Comparison of ENCODE assay signal across 20 cellular contexts in genomic region chr1:168786476-168787330, GRCh38. TPM values are rescaled to one million over a fixed set of nuclear protein-coding genes. Genes with fewer than 3 reads are reported as not detected.
DNase-seq lines count a peak whose midpoint lies in the region; ATAC-seq and TF ChIP-seq lines count a peak whose summit lies in the region.
"Had no signal": no experiment of that assay in that cellular context is flagged by ENCODE, and none has a peak within 500 bp of the region (broad histone marks: within the 10 kb centered on the region; RNA-seq: fewer than 3 reads in every experiment).

No MANE protein-coding gene starts in this region.

- H3K4me1 ChIP-seq in PC-9 (replicated peaks; ENCODE audit: insufficient read depth) = no peaks in the 10 kb centered on the region
- H3K4me1 ChIP-seq: BLaER1, tibial artery had no signal

- intact Hi-C loops in PC-9 (cut with micrococcal nuclease; ENCODE audit: unreplicated experiment) = no loop called here
- intact Hi-C loops in posterior vena cava (cut with DNase I) = no loop called here

- POLR2A ChIA-PET in PC-9 (lab: Charles Lee; ENCODE audit: unreplicated experiment) = interaction anchor here (0.7 kb wide), 1 partner anchor 323 kb away, joined by 8 read pairs; no protein-coding TSS in a partner anchor

- no peak overlapping the region for H3K4me2 ChIP-seq in PC-9
- H3K4me2 ChIP-seq: BLaER1 had no signal

- H3K27ac ChIP-seq in PC-9 = no peak overlapping the region
- H3K27ac ChIP-seq: 22Rv1, BLaER1, cardiac muscle cell, GM23248, tibial artery had no signal

- no peaks in the 10 kb centered on the region for H4K20me1 ChIP-seq in PC-9 (ENCODE audit: insufficient read depth)
- H4K20me1 ChIP-seq: BLaER1 had no signal

- H3K27ac Mint-ChIP-seq in stimulated activated memory B cell treated with anti-CD40 and anti-IgM and Interleukin-4, amounts not matched to agents 10 μg/mL and 1 μg/mL and 100 μg/mL, for 72 hours = no peak overlapping the region
- H3K27ac Mint-ChIP-seq: activated CD8-positive, alpha-beta T cell treated with anti-CD3 and anti-CD28 coated beads, Interleukin-2, amount 10 ng/mL, durations not matched to agents 7 days and 5 days; stimulated activated naive B cell treated with anti-CD40 and anti-IgM and Interleukin-4, amounts not matched to agents 10 μg/mL and 1 μg/mL and 100 μg/mL, for 72 hours; T-helper 17 cell had no signal

- BruUV-seq in PC-9 (replicated peaks; lab: Mats Ljungman, UMichigan) = no TSS peak

- no peaks in the 10 kb centered on the region for H3K79me2 ChIP-seq in PC-9 (ENCODE audit: low read depth)

- TF ChIP-seq CTCF in PC-9 (conservative IDR thresholded peaks at IDR 0.05) = no peak

- 0 out of 2 replicates have a peak overlapping the region, but pooled peaks have one; percentile 19 for H2AFZ ChIP-seq in PC-9
- H2AFZ ChIP-seq: GM23248 had no signal

- no peaks in the 10 kb centered on the region for H3F3A ChIP-seq in PC-9 (ENCODE audit: insufficient read depth, low read depth)

- no peak for ATAC-seq in HG03039 (IDR thresholded peaks at IDR 0.05; ENCODE audit: unreplicated experiment)
- ATAC-seq in stimulated activated memory B cell treated with anti-CD40 and anti-IgM and Interleukin-4, amounts not matched to agents 10 μg/mL and 1 μg/mL and 100 μg/mL, for 72 hours = no peak
- ATAC-seq: activated CD8-positive, alpha-beta T cell treated with anti-CD3 and anti-CD28 coated beads, Interleukin-2, amount 10 ng/mL, durations not matched to agents 7 days and 5 days; left cardiac atrium; stimulated activated naive B cell treated with anti-CD40 and anti-IgM and Interleukin-4, amounts not matched to agents 10 μg/mL and 1 μg/mL and 100 μg/mL, for 72 hours; T-helper 17 cell had no signal

- no peak overlapping the region for H3K4me3 Mint-ChIP-seq in stimulated activated memory B cell treated with anti-CD40 and anti-IgM and Interleukin-4, amounts not matched to agents 10 μg/mL and 1 μg/mL and 100 μg/mL, for 72 hours
- H3K4me3 Mint-ChIP-seq: activated CD8-positive, alpha-beta T cell treated with anti-CD3 and anti-CD28 coated beads, Interleukin-2, amount 10 ng/mL, durations not matched to agents 7 days and 5 days; stimulated activated naive B cell treated with anti-CD40 and anti-IgM and Interleukin-4, amounts not matched to agents 10 μg/mL and 1 μg/mL and 100 μg/mL, for 72 hours; T-helper 17 cell had no signal

- no peaks in the 10 kb centered on the region for H3K36me3 ChIP-seq in PC-9 (ENCODE audit: low read depth)
- H3K36me3 ChIP-seq: BLaER1, cardiac muscle cell, tibial artery had no signal

- peaks cover 20% of the 10 kb centered on the region for H3K27me3 Mint-ChIP-seq in stimulated activated memory B cell treated with anti-CD40 and anti-IgM and Interleukin-4, amounts not matched to agents 10 μg/mL and 1 μg/mL and 100 μg/mL, for 72 hours

- CTCF ChIA-PET in PC-9 (lab: Charles Lee) = no interaction called here

- H3K36me3 Mint-ChIP-seq in stimulated activated memory B cell treated with anti-CD40 and anti-IgM and Interleukin-4, amounts not matched to agents 10 μg/mL and 1 μg/mL and 100 μg/mL, for 72 hours = no peaks in the 10 kb centered on the region
- H3K36me3 Mint-ChIP-seq: stimulated activated naive B cell treated with anti-CD40 and anti-IgM and Interleukin-4, amounts not matched to agents 10 μg/mL and 1 μg/mL and 100 μg/mL, for 72 hours had no signal

- no peaks in the 10 kb centered on the region; the same call in 1 of the 2 replicates for H3K9me2 ChIP-seq in PC-9 (ENCODE audit: insufficient read depth)

- no peaks in the 10 kb centered on the region for H3K9me3 ChIP-seq in PC-9 (ENCODE audit: insufficient read depth, low read depth)
- H3K9me3 ChIP-seq: BLaER1, tibial artery had no signal

- peaks cover 11% of the 10 kb centered on the region for H3K9me3 Mint-ChIP-seq in stimulated activated memory B cell treated with anti-CD40 and anti-IgM and Interleukin-4, amounts not matched to agents 10 μg/mL and 1 μg/mL and 100 μg/mL, for 72 hours
- H3K9me3 Mint-ChIP-seq: stimulated activated naive B cell treated with anti-CD40 and anti-IgM and Interleukin-4, amounts not matched to agents 10 μg/mL and 1 μg/mL and 100 μg/mL, for 72 hours had no signal

- H3K27me3 ChIP-seq in PC-9 (ENCODE audit: insufficient read depth, low read depth) = no peaks in the 10 kb centered on the region
- H3K27me3 ChIP-seq: BLaER1, cardiac muscle cell, tibial artery had no signal

- DNase-seq in DMS 273 (lab: John Stamatoyannopoulos, UW; ENCODE audit: unreplicated experiment) = peak; percentile 2
- no peak for DNase-seq in DMS 273 treated with DMSO at 0.1 percent for 48 hours (lab: John Stamatoyannopoulos, UW)
- DNase-seq in NCI-H187 treated with DMSO at 0.1 percent for 48 hours (lab: John Stamatoyannopoulos, UW) = peak; percentile 67
- no peak for DNase-seq in PC-9
- DNase-seq in iris pigment epithelial cell (ENCODE audit: low read depth) = peak; percentile 6
- no peak for DNase-seq in posterior vena cava (ENCODE audit: low spot score)
- DNase-seq: activated CD8-positive, alpha-beta T cell treated with anti-CD3 and anti-CD28 coated beads, Interleukin-2, amount 10 ng/mL, durations not matched to agents 7 days and 5 days; GM23248; left cardiac atrium; SHP77; stimulated activated naive B cell treated with anti-CD40 and anti-IgM and Interleukin-4, amounts not matched to agents 10 μg/mL and 1 μg/mL and 100 μg/mL, for 72 hours; T-helper 17 cell; tibial artery had no signal

- H3K4me1 Mint-ChIP-seq in stimulated activated memory B cell treated with anti-CD40 and anti-IgM and Interleukin-4, amounts not matched to agents 10 μg/mL and 1 μg/mL and 100 μg/mL, for 72 hours = no peaks in the 10 kb centered on the region
- H3K4me1 Mint-ChIP-seq: stimulated activated naive B cell treated with anti-CD40 and anti-IgM and Interleukin-4, amounts not matched to agents 10 μg/mL and 1 μg/mL and 100 μg/mL, for 72 hours had no signal

- H3K4me3 ChIP-seq in PC-9 = no peak overlapping the region
- H3K4me3 ChIP-seq: BLaER1, cardiac muscle cell, GM23248, tibial artery had no signal

RNA-seq across cellular contexts. Expression of gene DPT, which starts 57.7 kb away (rescaled TPM):
- total RNA-seq in PC-9 (2021) (not detected in 2 replicates), posterior vena cava (100 to 1,000 TPM; 121 to 140 TPM)
- total RNA-seq: activated CD8-positive, alpha-beta T cell treated with anti-CD3 and anti-CD28 coated beads, Interleukin-2, amount 10 ng/mL, durations not matched to agents 7 days and 5 days; cardiac muscle cell; epithelial cell of proximal tubule; renal cortical epithelial cell; T-helper 17 cell had no signal

Comparison
In these comparisons a context has a peak if more than half of its experiments do, and no peak if none do; other contexts are left out.
1. DNase-seq: peak in DMS 273 (single experiment), NCI-H187 treated with DMSO at 0.1 percent for 48 hours (single experiment) and iris pigment epithelial cell (single experiment); none in DMS 273 treated with DMSO at 0.1 percent for 48 hours (single experiment), PC-9 (0 of 2) and posterior vena cava (single experiment).
2. RNA of gene DPT, which starts 57.7 kb away (total RNA-seq): 121 to 140 TPM in posterior vena cava; not detected in PC-9; every median in the first group is over 100 times any median in the second.